1 cellular context compared by ENCODE assay signal in the genomic region with DNA sequence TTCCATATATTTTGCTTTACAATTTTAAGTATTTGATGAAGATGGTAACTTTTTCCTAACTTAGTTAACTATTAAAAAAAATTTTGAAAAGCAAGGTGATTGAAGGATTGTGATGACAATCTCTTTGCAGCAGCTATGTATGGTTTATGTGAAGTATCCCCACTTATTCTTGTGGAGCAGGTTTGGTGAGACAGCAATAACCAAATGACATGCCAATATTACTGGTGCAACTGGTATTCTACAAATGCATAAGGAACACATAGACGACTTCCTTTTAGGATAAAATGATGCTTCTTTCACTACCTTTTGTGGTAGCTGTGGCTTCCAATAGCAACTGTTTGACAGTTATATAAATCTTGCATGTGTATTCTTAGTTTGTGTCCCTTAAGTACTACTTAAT.
TF ChIP-seq lines count a peak whose summit lies in the region.

No MANE protein-coding gene starts in this region.

TF ChIP-seq in GM12878, 131 proteins besides CTCF, POLR2A, EP300 and RAD21 (continued from another document):
- TF ChIP-seq ZNF24 (IDR thresholded peaks at IDR 0.05): 0 out of 2 replicates have a peak, but pooled peaks have one; percentile 22
